In the genomic region with DNA sequence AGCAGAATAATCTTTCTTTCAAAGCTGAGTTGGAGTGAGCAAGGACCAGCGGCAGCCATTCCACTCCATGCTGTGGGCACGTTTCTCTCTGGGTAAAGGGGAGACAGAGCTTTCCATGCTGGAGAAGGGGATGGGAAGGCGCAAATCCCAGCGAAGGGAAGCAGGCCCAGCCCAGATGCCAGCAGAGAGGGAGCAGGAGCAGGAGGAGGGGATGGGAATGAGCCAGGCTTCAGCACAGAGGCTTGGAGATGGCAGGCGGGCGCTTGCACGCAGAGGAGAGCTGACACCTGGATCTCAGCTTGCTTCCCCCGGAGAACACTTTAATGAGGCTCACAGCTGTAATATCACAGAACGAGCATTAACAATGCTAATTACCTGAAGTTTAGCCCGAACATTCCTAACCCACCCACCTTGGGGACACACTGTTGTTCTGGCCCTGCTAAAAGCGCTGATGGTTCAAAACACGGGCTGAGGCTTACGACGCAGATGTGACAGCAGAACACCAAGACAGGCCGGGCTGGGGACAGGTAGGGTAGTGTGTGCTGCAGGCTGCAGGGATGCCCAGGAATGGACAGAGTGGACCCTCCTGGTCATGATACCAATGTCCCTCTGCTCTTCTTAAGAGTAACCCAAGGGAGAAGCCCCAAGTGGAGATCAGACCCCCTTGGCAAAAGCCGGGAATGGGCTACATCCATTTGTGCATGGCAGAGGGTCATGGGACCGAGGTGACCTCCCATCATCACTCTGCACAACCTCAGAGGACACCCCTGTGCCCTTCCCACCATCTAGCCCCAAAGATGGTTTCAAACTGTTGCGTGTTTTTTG, we compare ENCODE assay signal across 13 cellular contexts.
"Had no signal": no experiment of that assay in that cellular context is flagged by ENCODE, and none has a peak within 500 bp of the region (broad histone marks: within the 10 kb centered on the region; RNA-seq: fewer than 3 reads in every experiment).

No MANE protein-coding gene starts in this region.

- H3K4me1 ChIP-seq: upper lobe of right lung had no signal

- H3K9me3 ChIP-seq: upper lobe of right lung had no signal

- H3K4me3 ChIP-seq: lung, upper lobe of right lung had no signal

- ATAC-seq: activated T-cell treated with anti-CD3 and anti-CD28 coated beads, Interleukin-2, amount 50 U/mL, for 72 hours; upper lobe of right lung had no signal

- H3K27ac ChIP-seq: upper lobe of right lung had no signal

- H3K27ac Mint-ChIP-seq: activated T-cell treated with anti-CD3 and anti-CD28 coated beads, Interleukin-2, amount 50 U/mL, for 72 hours; nephron; stimulated activated naive CD8-positive, alpha-beta T cell treated with anti-CD3 and anti-CD28 coated beads, Interleukin-15, Interleukin-2, amounts not matched to agents 100 ng/mL and 50 ng/mL, for 24 hours; T-helper 2 cell treated with Interferon-gamma antibody and Interleukin-4, amounts not matched to agents 5 μg/mL and 100 μg/mL, for 36 hours had no signal

- DNase-seq: activated CD4-positive, alpha-beta T cell treated with anti-CD3 and anti-CD28 coated beads, Interleukin-2, amount 50 U/mL, for 1 hour; activated naive CD4-positive, alpha-beta T cell; activated T-cell treated with anti-CD3 and anti-CD28 coated beads, Interleukin-2, amount 50 U/mL, for 72 hours; erythroblast; hypothalamus; stimulated activated CD4-positive, alpha-beta T cell treated with anti-CD3 and anti-CD28 coated beads, Interleukin-4, amount 100 ng/mL, for 1 hour; SW 1271; upper lobe of right lung had no signal

- H3K4me3 Mint-ChIP-seq: activated T-cell treated with anti-CD3 and anti-CD28 coated beads, Interleukin-2, amount 50 U/mL, for 72 hours; central memory CD8-positive, alpha-beta T cell; nephron; stimulated activated naive CD8-positive, alpha-beta T cell treated with anti-CD3 and anti-CD28 coated beads, Interleukin-15, Interleukin-2, amounts not matched to agents 100 ng/mL and 50 ng/mL, for 24 hours; T-helper 2 cell treated with Interferon-gamma antibody and Interleukin-4, amounts not matched to agents 5 μg/mL and 100 μg/mL, for 36 hours had no signal

- H3K9me3 Mint-ChIP-seq: activated T-cell treated with anti-CD3 and anti-CD28 coated beads, Interleukin-2, amount 50 U/mL, for 72 hours; central memory CD8-positive, alpha-beta T cell; nephron; stimulated activated naive CD8-positive, alpha-beta T cell treated with anti-CD3 and anti-CD28 coated beads, Interleukin-15, Interleukin-2, amounts not matched to agents 100 ng/mL and 50 ng/mL, for 24 hours; T-helper 2 cell treated with Interferon-gamma antibody and Interleukin-4, amounts not matched to agents 5 μg/mL and 100 μg/mL, for 36 hours had no signal

- H3K36me3 ChIP-seq: upper lobe of right lung had no signal
